ENCODE assay signal across 14 cellular contexts in the genomic region with DNA sequence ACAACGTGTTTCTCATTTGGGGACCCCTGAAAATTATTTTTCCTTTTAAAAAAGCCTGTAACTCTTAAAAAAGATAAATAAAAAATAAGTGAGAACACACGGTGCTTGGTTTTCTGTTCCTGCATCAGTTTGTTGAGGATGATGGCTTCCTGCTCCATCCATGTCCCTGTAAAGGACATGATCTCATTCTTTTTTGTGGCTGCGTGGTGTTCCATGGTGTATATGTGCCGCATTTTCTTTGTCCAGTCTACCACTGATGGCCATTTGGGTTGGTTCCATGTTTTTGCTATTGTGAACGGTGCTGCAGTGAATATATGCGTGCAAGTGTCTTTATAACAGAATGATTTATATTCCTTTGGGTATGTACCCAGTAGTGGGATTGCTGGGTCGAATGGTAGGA. TPM values are rescaled to one million over a fixed set of nuclear protein-coding genes. Genes with fewer than 3 reads are reported as not detected.
DNase-seq lines count a peak whose midpoint lies in the region; ATAC-seq and TF ChIP-seq lines count a peak whose summit lies in the region.
"Had no signal": no experiment of that assay in that cellular context is flagged by ENCODE, and none has a peak within 500 bp of the region (broad histone marks: within the 10 kb centered on the region; RNA-seq: fewer than 3 reads in every experiment).

No MANE protein-coding gene starts in this region.

- no peak for DNase-seq in activated T-cell treated with anti-CD3 and anti-CD28 coated beads, Interleukin-2, amount 50 U/mL, for 4 hours
- DNase-seq in activated T-cell treated with anti-CD3 and anti-CD28 coated beads, Interleukin-2, amount 50 U/mL, for 1 hour, result no peak
- no peak for DNase-seq in upper lobe of right lung
- DNase-seq in NCI-H2171 treated with DMSO at 0.1 percent for 48 hours (lab: John Stamatoyannopoulos, UW), result no peak
- DNase-seq in stimulated activated CD4-positive, alpha-beta T cell treated with anti-CD3 and anti-CD28 coated beads, Interleukin-4, amount 100 ng/mL, for 4 hours, result no peak
- DNase-seq in effector CD4-positive, alpha-beta T cell, result no peak
- DNase-seq: activated CD4-positive, alpha-beta memory T cell treated with anti-CD3 and anti-CD28 coated beads for 36 hours; CD4-positive, alpha-beta memory T cell; immature natural killer cell; NCI-H1694; NCI-H510A treated with DMSO at 0.1 percent for 48 hours had no signal

- no peaks in the 10 kb centered on the region for H3K36me3 ChIP-seq in upper lobe of right lung
- H3K36me3 ChIP-seq: thoracic aorta had no signal

- peak overlapping the region; percentile 21 for H3K4me3 Mint-ChIP-seq in activated T-cell treated with anti-CD3 and anti-CD28 coated beads, Interleukin-2, amount 50 U/mL, for 4 hours
- peak overlapping the region; percentile 10 to 95 (median 86) for H3K4me3 Mint-ChIP-seq in brain
- peak overlapping the region; percentile 84 to 97 (median 92) for H3K4me3 Mint-ChIP-seq in nephron
- H3K4me3 Mint-ChIP-seq: activated CD4-positive, alpha-beta memory T cell treated with anti-CD3 and anti-CD28 coated beads for 36 hours had no signal

- H3K4me1 Mint-ChIP-seq in activated T-cell treated with anti-CD3 and anti-CD28 coated beads, Interleukin-2, amount 50 U/mL, for 4 hours (ENCODE audit: low read depth), result peaks cover 44% of the 10 kb centered on the region
- H3K4me1 Mint-ChIP-seq in brain, result peaks cover 67% of the 10 kb centered on the region
- peaks cover 50% of the 10 kb centered on the region for H3K4me1 Mint-ChIP-seq in nephron

- H3K27ac Mint-ChIP-seq in brain (peak overlapping the region in 2 of 5 experiments; percentile 31 to 55), nephron (peak overlapping the region; percentile 14 to 65 (median 40))
- H3K27ac Mint-ChIP-seq: activated CD4-positive, alpha-beta memory T cell treated with anti-CD3 and anti-CD28 coated beads for 36 hours had no signal

- TF ChIP-seq CTCF in brain (conservative IDR thresholded peaks at IDR 0.05) (no peak), nephron (IDR thresholded peaks at IDR 0.05; ENCODE audit: unreplicated experiment in 3 of 3) (no peak), upper lobe of right lung (IDR thresholded peaks at IDR 0.05) (no peak)

- H3K4me1 ChIP-seq in upper lobe of right lung, result peaks cover 56% of the 10 kb centered on the region

- H3K36me3 Mint-ChIP-seq in activated T-cell treated with anti-CD3 and anti-CD28 coated beads, Interleukin-2, amount 50 U/mL, for 4 hours (ENCODE audit: insufficient read depth), result peaks cover 4% of the 10 kb centered on the region
- H3K36me3 Mint-ChIP-seq in brain, result peaks cover 40% of the 10 kb centered on the region
- peaks cover 14% of the 10 kb centered on the region for H3K36me3 Mint-ChIP-seq in nephron (ENCODE audit: low read depth)
- H3K36me3 Mint-ChIP-seq: activated CD4-positive, alpha-beta memory T cell treated with anti-CD3 and anti-CD28 coated beads for 36 hours; immature natural killer cell had no signal

- no peaks in the 10 kb centered on the region for H3K9me3 ChIP-seq in upper lobe of right lung
- H3K9me3 ChIP-seq: thoracic aorta had no signal

- no peaks in the 10 kb centered on the region for H3K27me3 ChIP-seq in upper lobe of right lung

- intact Hi-C loops in upper lobe of right lung (cut with DNase I), result no loop called here

- H3K9me3 Mint-ChIP-seq in activated T-cell treated with anti-CD3 and anti-CD28 coated beads, Interleukin-2, amount 50 U/mL, for 4 hours, result no peaks in the 10 kb centered on the region
- H3K9me3 Mint-ChIP-seq in brain, result no peaks in the 10 kb centered on the region
- no peaks in the 10 kb centered on the region for H3K9me3 Mint-ChIP-seq in nephron
- H3K9me3 Mint-ChIP-seq: activated CD4-positive, alpha-beta memory T cell treated with anti-CD3 and anti-CD28 coated beads for 36 hours; CD4-positive, alpha-beta memory T cell; immature natural killer cell had no signal

- no peaks in the 10 kb centered on the region for H3K27me3 Mint-ChIP-seq in activated T-cell treated with anti-CD3 and anti-CD28 coated beads, Interleukin-2, amount 50 U/mL, for 4 hours (ENCODE audit: low read depth)
- H3K27me3 Mint-ChIP-seq in brain (peaks cover 2% of the 10 kb centered on the region), nephron (ENCODE audit: low read depth) (peaks cover 3% of the 10 kb centered on the region)
- H3K27me3 Mint-ChIP-seq: activated CD4-positive, alpha-beta memory T cell treated with anti-CD3 and anti-CD28 coated beads for 36 hours; CD4-positive, alpha-beta memory T cell had no signal

- no peak for ATAC-seq in activated T-cell treated with anti-CD3 and anti-CD28 coated beads, Interleukin-2, amount 50 U/mL, for 4 hours
- no peak for ATAC-seq in upper lobe of right lung

- H3K4me3 ChIP-seq in upper lobe of right lung, result peak overlapping the region; percentile 81

- H3K27ac ChIP-seq in upper lobe of right lung, result peak overlapping the region; percentile 92
- H3K27ac ChIP-seq: thoracic aorta had no signal

RNA-seq across cellular contexts. Expression of gene TSPAN3, which starts 2.3 kb away (rescaled TPM):
- 10 to 100 TPM; 38.6 to 53.1 (median 42.8) TPM for total RNA-seq in activated T-cell treated with anti-CD3 and anti-CD28 coated beads, Interleukin-2, amount 50 U/mL, for 4 hours
- 206 TPM for polyA plus RNA-seq in brain (ENCODE audit: insufficient read depth, low read depth, low replicate concordance)
- total RNA-seq in upper lobe of right lung, result 359 TPM

Comparison
In these comparisons a context has a peak if more than half of its experiments do, and no peak if none do; other contexts are left out.
1. H3K4me3 Mint-ChIP-seq: peak in every context shown above with its lines; median percentile 92 in nephron; 86 in brain; 21 in activated T-cell treated with anti-CD3 and anti-CD28 coated beads, Interleukin-2, amount 50 U/mL, for 4 hours.